Comparison of ENCODE assay signal across 14 cellular contexts in the genomic region with DNA sequence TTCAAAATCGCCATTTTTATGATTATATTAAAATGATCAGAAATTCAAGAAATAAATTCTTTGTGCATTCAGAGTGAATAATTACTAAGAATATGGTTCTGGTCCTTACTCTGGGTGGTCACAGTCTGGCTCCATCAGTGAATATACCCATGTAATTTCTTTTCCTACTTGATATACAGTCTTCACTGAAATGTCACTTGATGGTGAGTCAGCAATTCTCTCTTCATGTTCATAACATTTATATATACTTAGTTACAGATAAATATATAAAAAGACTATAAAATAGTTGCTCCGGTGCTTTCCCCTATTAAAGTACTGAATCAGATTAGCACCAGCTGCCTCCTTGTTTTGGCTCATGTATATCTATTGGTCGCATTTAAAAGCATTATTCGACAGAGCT.
"Had no signal": no experiment of that assay in that cellular context is flagged by ENCODE, and none has a peak within 500 bp of the region (broad histone marks: within the 10 kb centered on the region; RNA-seq: fewer than 3 reads in every experiment).

No MANE protein-coding gene starts in this region.

- H3K27me3 ChIP-seq: ascending aorta, right atrium auricular region, stomach, uterus had no signal

- H3K4me3 ChIP-seq: ascending aorta, lung, right atrium auricular region, stomach, thoracic aorta, uterus had no signal

- H3K9ac ChIP-seq: parathyroid adenoma had no signal

- ATAC-seq: activated naive CD8-positive, alpha-beta T cell treated with anti-CD3 and anti-CD28 coated beads, Interleukin-2, amount 50 U/mL, for 24 hours; effector memory CD8-positive, alpha-beta T cell had no signal

- DNase-seq: activated CD4-positive, alpha-beta T cell treated with anti-CD3 and anti-CD28 coated beads, Interleukin-2, amount 10 ng/mL, durations not matched to agents 24 days and 14 days; activated naive CD4-positive, alpha-beta T cell treated with Interleukin-2 at 50 U/mL for 16 hours; activated naive CD8-positive, alpha-beta T cell treated with anti-CD3 and anti-CD28 coated beads, Interleukin-2, amount 50 U/mL, for 24 hours; effector memory CD8-positive, alpha-beta T cell; midbrain; naive B cell; small intestine; stomach; uterus had no signal

- H3K36me3 ChIP-seq: ascending aorta, right atrium auricular region, stomach, thoracic aorta, uterus had no signal

- H3K4me1 ChIP-seq: right atrium auricular region, stomach, uterus had no signal

- H3K9me3 ChIP-seq: thoracic aorta, uterus had no signal

- H2AFZ ChIP-seq: parathyroid adenoma had no signal

- H3K79me2 ChIP-seq: parathyroid adenoma had no signal

- H3K27ac ChIP-seq: ascending aorta, parathyroid adenoma, right atrium auricular region, stomach, thoracic aorta, uterus had no signal
